10 cellular contexts compared by ENCODE assay signal in the genomic region with DNA sequence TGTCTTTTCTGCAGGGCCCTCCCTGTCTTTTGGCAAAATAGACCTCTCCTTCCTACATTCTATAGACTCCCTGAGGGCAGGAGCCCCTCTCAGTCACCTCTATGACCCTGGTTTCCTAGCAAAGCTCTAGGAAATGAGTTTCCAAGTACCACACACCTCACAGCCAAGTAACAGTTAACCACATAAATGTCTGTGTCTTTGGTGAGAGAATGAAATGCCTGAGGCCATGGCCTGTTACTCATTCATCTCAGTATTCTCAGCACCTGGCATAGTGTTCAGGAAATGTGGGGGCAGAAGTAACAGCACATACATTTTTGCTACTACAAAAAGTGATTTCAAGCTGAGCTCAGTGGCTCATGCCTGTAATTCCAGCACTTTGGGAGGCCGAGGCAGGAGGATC. TPM values are rescaled to one million over a fixed set of nuclear protein-coding genes. Genes with fewer than 3 reads are reported as not detected.
DNase-seq lines count a peak whose midpoint lies in the region; ATAC-seq and TF ChIP-seq lines count a peak whose summit lies in the region.
"Had no signal": no experiment of that assay in that cellular context is flagged by ENCODE, and none has a peak within 500 bp of the region (broad histone marks: within the 10 kb centered on the region; RNA-seq: fewer than 3 reads in every experiment).

No MANE protein-coding gene starts in this region.

- POLR2A ChIA-PET in activated CD4-positive, alpha-beta T cell treated with anti-CD3 and anti-CD28 coated beads, Interleukin-2, amount 10 ng/mL, durations not matched to agents 7 days and 5 days (lab: Charles Lee): interaction anchor here (0.6 kb wide), 1 partner anchor 63 kb away, joined by 5 read pairs; the partner anchor contains the start of gene SFMBT1
- POLR2A ChIA-PET in T-cell (lab: Charles Lee): interaction anchor here in 1 of 2 donors (0.6 kb wide), 1 partner anchor 1067 kb away, joined by 3 read pairs; no protein-coding TSS in a partner anchor

- CTCF ChIA-PET in activated CD4-positive, alpha-beta T cell treated with anti-CD3 and anti-CD28 coated beads, Interleukin-2, amount 10 ng/mL, durations not matched to agents 7 days and 5 days (lab: Charles Lee): interaction anchor here (0.7 to 4.3 kb wide), 13 partner anchors 13 to 259 kb away, joined by 3 to 31 read pairs (median 5); no protein-coding TSS in a partner anchor
- CTCF ChIA-PET in T-cell (lab: Charles Lee): interaction anchor here in 1 of 2 donors (0.6 kb wide), 1 partner anchor 143 kb away, joined by 3 read pairs; no protein-coding TSS in a partner anchor

- H3K4me1 Mint-ChIP-seq in activated CD4-positive, alpha-beta T cell treated with anti-CD3 and anti-CD28 coated beads, Interleukin-2, amount 10 ng/mL, durations not matched to agents 7 days and 5 days: peaks cover 61% of the 10 kb centered on the region
- peaks cover 11 to 28% (median 16%) of the 10 kb centered on the region in 3 donors for H3K4me1 Mint-ChIP-seq in T-cell

- DNase-seq in activated CD4-positive, alpha-beta T cell treated with anti-CD3 and anti-CD28 coated beads, Interleukin-2, amount 10 ng/mL, durations not matched to agents 7 days and 5 days: peak; percentile 63
- no peak for DNase-seq in activated CD4-positive, alpha-beta T cell treated with anti-CD3 and anti-CD28 coated beads for 4 hours
- DNase-seq in T-cell (no peak), epithelial cell of prostate (ENCODE audit: low read depth, low spot score) (peak; percentile 89), NCI-H748 treated with DMSO at 0.1 percent for 48 hours (lab: John Stamatoyannopoulos, UW) (no peak), activated gamma-delta T cell treated with Interleukin-2 at 50 U/mL for 16 hours (no peak)
- DNase-seq in stimulated activated CD8-positive, alpha-beta memory T cell treated with anti-CD3 and anti-CD28 coated beads, Interleukin-4, amount 100 ng/mL, for 48 hours: peak; percentile 42
- DNase-seq: left lung, NCI-H2029 had no signal

- ATAC-seq in T-cell (replicated peaks in 1 of 4) (peak in 1 of 4 experiments; percentile 60), SK-N-SH treated with all-trans-retinoic acid at 6 μM for 48 hours (no peak)

- peak overlapping the region; percentile 87 for H3K27ac Mint-ChIP-seq in activated CD4-positive, alpha-beta T cell treated with anti-CD3 and anti-CD28 coated beads, Interleukin-2, amount 10 ng/mL, durations not matched to agents 7 days and 5 days
- peak overlapping the region; percentile 57 to 66 for H3K27ac Mint-ChIP-seq in T-cell

- peak overlapping the region; percentile 12 for H3K4me3 Mint-ChIP-seq in activated CD4-positive, alpha-beta T cell treated with anti-CD3 and anti-CD28 coated beads, Interleukin-2, amount 10 ng/mL, durations not matched to agents 7 days and 5 days
- peak overlapping the region in 1 of 3 donors; percentile 12 for H3K4me3 Mint-ChIP-seq in T-cell

- peaks cover 3% of the 10 kb centered on the region for H3K9me3 Mint-ChIP-seq in activated CD4-positive, alpha-beta T cell treated with anti-CD3 and anti-CD28 coated beads, Interleukin-2, amount 10 ng/mL, durations not matched to agents 7 days and 5 days
- no peaks in the 10 kb centered on the region for H3K9me3 Mint-ChIP-seq in T-cell

- H3K27me3 Mint-ChIP-seq in activated CD4-positive, alpha-beta T cell treated with anti-CD3 and anti-CD28 coated beads, Interleukin-2, amount 10 ng/mL, durations not matched to agents 7 days and 5 days: no peaks in the 10 kb centered on the region
- H3K27me3 Mint-ChIP-seq in T-cell: no peaks in the 10 kb centered on the region

- peak overlapping the region; percentile 70 for H3K27ac ChIP-seq in epithelial cell of prostate

- peaks cover 42% of the 10 kb centered on the region for H3K36me3 Mint-ChIP-seq in activated CD4-positive, alpha-beta T cell treated with anti-CD3 and anti-CD28 coated beads, Interleukin-2, amount 10 ng/mL, durations not matched to agents 7 days and 5 days (ENCODE audit: low read depth)
- H3K36me3 Mint-ChIP-seq in T-cell: peaks cover 34% of the 10 kb centered on the region

TF ChIP-seq in SK-N-SH treated with all-trans-retinoic acid at 6 μM for 48 hours, 23 proteins besides CTCF, POLR2A, EP300 and RAD21:
- TF ChIP-seq PATZ1 (CRISPR knock-in tag; IDR thresholded peaks at IDR 0.05; ENCODE audit: borderline replicate concordance) (no peak), OSR1 (CRISPR knock-in tag; IDR thresholded peaks at IDR 0.05) (no peak), ZC3H10 (CRISPR knock-in tag; IDR thresholded peaks at IDR 0.05) (no peak), TSHZ2 (CRISPR knock-in tag; IDR thresholded peaks at IDR 0.05) (no peak), ZNF70 (CRISPR knock-in tag; IDR thresholded peaks at IDR 0.05) (no peak), CSDC2 (CRISPR knock-in tag; IDR thresholded peaks at IDR 0.05) (no peak), SNAI2 (CRISPR knock-in tag; IDR thresholded peaks at IDR 0.05) (no peak), ZFP3 (CRISPR knock-in tag; IDR thresholded peaks at IDR 0.05) (no peak), ZFP30 (CRISPR knock-in tag; IDR thresholded peaks at IDR 0.05) (no peak)
- TF ChIP-seq, protein P1, sequence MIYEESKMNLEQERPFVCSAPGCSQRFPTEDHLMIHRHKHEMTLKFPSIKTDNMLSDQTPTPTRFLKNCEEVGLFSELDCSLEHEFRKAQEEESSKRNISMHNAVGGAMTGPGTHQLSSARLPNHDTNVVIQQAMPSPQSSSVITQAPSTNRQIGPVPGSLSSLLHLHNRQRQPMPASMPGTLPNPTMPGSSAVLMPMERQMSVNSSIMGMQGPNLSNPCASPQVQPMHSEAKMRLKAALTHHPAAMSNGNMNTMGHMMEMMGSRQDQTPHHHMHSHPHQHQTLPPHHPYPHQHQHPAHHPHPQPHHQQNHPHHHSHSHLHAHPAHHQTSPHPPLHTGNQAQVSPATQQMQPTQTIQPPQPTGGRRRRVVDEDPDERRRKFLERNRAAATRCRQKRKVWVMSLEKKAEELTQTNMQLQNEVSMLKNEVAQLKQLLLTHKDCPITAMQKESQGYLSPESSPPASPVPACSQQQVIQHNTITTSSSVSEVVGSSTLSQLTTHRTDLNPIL (CRISPR knock-in tag; IDR thresholded peaks at IDR 0.05; ENCODE audit: low read depth): no peak

RNA-seq across cellular contexts. Expression of gene RFT1, which starts 21.0 kb away (rescaled TPM):
- total RNA-seq in activated CD4-positive, alpha-beta T cell treated with anti-CD3 and anti-CD28 coated beads, Interleukin-2, amount 10 ng/mL, durations not matched to agents 7 days and 5 days: 10 to 100 TPM; 33.3 to 34.1 TPM
- total RNA-seq in T-cell: 10 to 100 TPM; 14.4 to 27.8 (median 26.6) TPM

RNA-seq across cellular contexts. Expression of gene PRKCD, which starts 51.8 kb away (rescaled TPM):
- 10 to 100 TPM; 19.9 to 23.5 TPM for total RNA-seq in activated CD4-positive, alpha-beta T cell treated with anti-CD3 and anti-CD28 coated beads, Interleukin-2, amount 10 ng/mL, durations not matched to agents 7 days and 5 days
- 10 to 100 TPM; 15.3 to 23.3 (median 19.2) TPM for total RNA-seq in T-cell

Comparison
In these comparisons a context has a peak if more than half of its experiments do, and no peak if none do; other contexts are left out.
1. DNase-seq: peak in activated CD4-positive, alpha-beta T cell treated with anti-CD3 and anti-CD28 coated beads, Interleukin-2, amount 10 ng/mL, durations not matched to agents 7 days and 5 days (single experiment), epithelial cell of prostate (single experiment) and stimulated activated CD8-positive, alpha-beta memory T cell treated with anti-CD3 and anti-CD28 coated beads, Interleukin-4, amount 100 ng/mL, for 48 hours (single experiment); none in activated CD4-positive, alpha-beta T cell treated with anti-CD3 and anti-CD28 coated beads for 4 hours (0 of 2), T-cell (0 of 34), NCI-H748 treated with DMSO at 0.1 percent for 48 hours (single experiment) and activated gamma-delta T cell treated with Interleukin-2 at 50 U/mL for 16 hours (single experiment).